1 cellular context compared by ENCODE assay signal in genomic region chr11:112784323-112785073, GRCh38.
TF ChIP-seq lines count a peak whose summit lies in the region.

No MANE protein-coding gene starts in this region.

TF ChIP-seq in HEK293, 187 proteins besides CTCF, POLR2A, EP300 and RAD21 (continued from another document):
- TF ChIP-seq ATF2 (tag by site-specific recombination; IDR thresholded peaks at IDR 0.05; ENCODE audit: low read depth), result no peak
TF ChIP-seq in HEK293: peak in this region for 11.
